ENCODE assay signal across 18 cellular contexts in genomic region chr16:4981473-4981872, GRCh38. TPM values are rescaled to one million over a fixed set of nuclear protein-coding genes. Genes with fewer than 3 reads are reported as not detected.
DNase-seq lines count a peak whose midpoint lies in the region; ATAC-seq, FAIRE-seq and TF ChIP-seq lines count a peak whose summit lies in the region.
"Had no signal": no experiment of that assay in that cellular context is flagged by ENCODE, and none has a peak within 500 bp of the region (broad histone marks: within the 10 kb centered on the region; RNA-seq: fewer than 3 reads in every experiment).

No MANE protein-coding gene starts in this region.

- H3K23ac ChIP-seq in neuronal stem cell (ENCODE audit: low read depth, low read length, poor library complexity) = peak overlapping the region; percentile 65
- H3K23ac ChIP-seq in mesenchymal stem cell (ENCODE audit: low read length in 2 of 2) = no peak overlapping the region

- peak overlapping the region; percentile 87 for H2BK120ac ChIP-seq in neuronal stem cell (ENCODE audit: low read depth, low read length)
- no peak overlapping the region for H2BK120ac ChIP-seq in mesenchymal stem cell (ENCODE audit: low read depth, low read length)

- H4K8ac ChIP-seq in neuronal stem cell (ENCODE audit: low read depth, low read length) = peak overlapping the region; percentile 43
- no peak overlapping the region for H4K8ac ChIP-seq in mesenchymal stem cell (ENCODE audit: low read length)

- H4K91ac ChIP-seq in neuronal stem cell (ENCODE audit: low read depth, low read length, poor library complexity) = no peak overlapping the region
- H4K91ac ChIP-seq in mesenchymal stem cell (ENCODE audit: low read length) = no peak overlapping the region

- DNase-seq in A549 (ENCODE audit: low read depth in 1 of 2, low spot score in 1 of 2) (no peak), Panc1 (ENCODE audit: low read depth, low spot score) (no peak), globus pallidus (ENCODE audit: low spot score) (peak; percentile 70), neuronal stem cell (ENCODE audit: low spot score) (no peak), GM13977 (ENCODE audit: low spot score) (no peak), HPDE6-E6E7 (ENCODE audit: extremely low spot score) (no peak), mesenchymal stem cell (no peak)
- no peak for DNase-seq in activated CD4-positive, alpha-beta T cell treated with anti-CD3 and anti-CD28 coated beads for 1 hour
- DNase-seq: AML-193; CD4-positive, CD25-positive, alpha-beta regulatory T cell; HCEC 1CT; NCI-H1417 treated with DMSO at 0.1 percent for 48 hours; NCI-H1930; NCI-H526 treated with DMSO at 0.1 percent for 48 hours; OCI-M1; RPMI8226 had no signal

- intact Hi-C loops in Panc1 (cut with micrococcal nuclease; ENCODE audit: unreplicated experiment) = no loop called here

- no peak for TF ChIP-seq EP300 in A549 (IDR thresholded peaks at IDR 0.05)

- no peak for TF ChIP-seq POLR2A in A549 (IDR thresholded peaks at IDR 0.05; ENCODE audit: low read length)

- H3K18ac ChIP-seq in neuronal stem cell (ENCODE audit: low read length) (peak overlapping the region; percentile 48), mesenchymal stem cell (ENCODE audit: low read depth in 1 of 2, low read length in 2 of 2) (no peak overlapping the region)

- POLR2A ChIA-PET in A549 (lab: Yijun Ruan, JAX) = no interaction called here
- POLR2A ChIA-PET in Panc1 (lab: Charles Lee) = no interaction called here

- CTCF ChIA-PET in A549 (lab: Yijun Ruan, JAX) (interaction anchor here (0.7 kb wide), 1 partner anchor 8 kb away, joined by 3 read pairs; no protein-coding TSS in a partner anchor), Panc1 (lab: Charles Lee) (no interaction called here)

- H3K79me1 ChIP-seq in neuronal stem cell (ENCODE audit: low read depth, low read length) (no peaks in the 10 kb centered on the region), mesenchymal stem cell (replicated peaks; ENCODE audit: low read length, poor library complexity, severe bottlenecking) (no peaks in the 10 kb centered on the region)

- no peak overlapping the region for H2BK5ac ChIP-seq in neuronal stem cell (ENCODE audit: low read length)
- H2BK5ac ChIP-seq in mesenchymal stem cell (ENCODE audit: low read depth, low read length, poor library complexity, severe bottlenecking) = no peak overlapping the region

- no peak for FAIRE-seq in A549 (lab: Jason Lieb, UNC)
- FAIRE-seq: HTR-8/SVneo had no signal

- ATAC-seq in A549 (peak; percentile 16 to 25; a peak in 2 of 6 replicates), Panc1 (peak; percentile 6; the same call in 1 of the 2 replicates)

- no peak overlapping the region for H3K27ac ChIP-seq in A549
- H3K27ac ChIP-seq in Panc1 (ENCODE audit: low read length) = no peak overlapping the region
- H3K27ac ChIP-seq in neuronal stem cell (replicated peaks; ENCODE audit: low read length) = no peak overlapping the region
- no peak overlapping the region for H3K27ac ChIP-seq in mesenchymal stem cell (ENCODE audit: low read length, poor library complexity, severe bottlenecking)
- H3K27ac ChIP-seq: SJCRH30 had no signal

- peak overlapping the region; percentile 73 for H2AFZ ChIP-seq in neuronal stem cell (ENCODE audit: low read length)
- H2AFZ ChIP-seq in mesenchymal stem cell (ENCODE audit: low read depth, low read length) = no peak overlapping the region

- H3K27me3 ChIP-seq in Panc1 (ENCODE audit: control insufficient read depth, insufficient read depth, low read length) = peaks cover 5% of the 10 kb centered on the region; the same call in 1 of the 2 replicates
- H3K27me3 ChIP-seq in neuronal stem cell (ENCODE audit: control insufficient read depth in 3 of 3, insufficient read depth in 3 of 3, low read depth in 1 of 3, low read length in 3 of 3) = peaks cover 0 to 31% (median 3%) of the 10 kb centered on the region in 3 experiments
- peaks cover 34 to 43% of the 10 kb centered on the region in 2 experiments for H3K27me3 ChIP-seq in mesenchymal stem cell (ENCODE audit: control insufficient read depth in 1 of 2, insufficient read depth in 1 of 2, low read length in 2 of 2)
- H3K27me3 ChIP-seq: SJCRH30 had no signal

- 63% methylated on average over 7 of the region's 7 CpGs for WGBS in A549 (ENCODE audit: missing lambda C conversion rate)
- no CpG with 5 or more reads among the region's 7 CpGs for WGBS in neuronal stem cell (ENCODE audit: extremely low coverage in 2 of 2, insufficient read length in 2 of 2, insufficient replicate concordance in 1 of 2), 2 donors
- WGBS in mesenchymal stem cell = 86% methylated on average over 7 of the region's 7 CpGs

- H3K4me2 ChIP-seq in A549 (no peak overlapping the region), neuronal stem cell (ENCODE audit: insufficient read depth, low read length, poor library complexity, severe bottlenecking) (no peak overlapping the region), mesenchymal stem cell (ENCODE audit: low read length, poor library complexity, severe bottlenecking) (no peak overlapping the region)

- H3K36me3 ChIP-seq in Panc1 (ENCODE audit: control insufficient read depth, insufficient read depth, low read length) (no peaks in the 10 kb centered on the region), neuronal stem cell (replicated peaks in 1 of 2; ENCODE audit: control insufficient read depth in 2 of 2, insufficient read depth in 2 of 2, low read length in 2 of 2) (no peaks in the 10 kb centered on the region), mesenchymal stem cell (ENCODE audit: control insufficient read depth in 1 of 2, insufficient read depth in 2 of 2, low read depth in 1 of 2, low read length in 2 of 2) (no peaks in the 10 kb centered on the region)
- H3K36me3 ChIP-seq: SJCRH30 had no signal

- H3K4me1 ChIP-seq in A549 = no peaks in the 10 kb centered on the region
- no peaks in the 10 kb centered on the region; the same call in 1 of the 2 replicates for H3K4me1 ChIP-seq in Panc1 (ENCODE audit: control insufficient read depth, insufficient read depth, low read length)
- no peaks in the 10 kb centered on the region for H3K4me1 ChIP-seq in neuronal stem cell (ENCODE audit: control insufficient read depth in 2 of 2, insufficient read depth in 1 of 2, low read depth in 1 of 2, low read length in 2 of 2)
- no peaks in the 10 kb centered on the region for H3K4me1 ChIP-seq in mesenchymal stem cell (ENCODE audit: control insufficient read depth, insufficient read depth, low read depth, low read length)
- H3K4me1 ChIP-seq: SJCRH30 had no signal

- no peak overlapping the region for H3K9ac ChIP-seq in neuronal stem cell (ENCODE audit: low read depth, low read length, poor library complexity)
- H3K9ac ChIP-seq in mesenchymal stem cell (ENCODE audit: low read length) = no peak overlapping the region

- BruUV-seq in Panc1 (replicated peaks; lab: Mats Ljungman, UMichigan) = no TSS peak

- no peak for TF ChIP-seq RAD21 in A549 (conservative IDR thresholded peaks at IDR 0.05 in 1 of 2, IDR thresholded peaks at IDR 0.05 in 1 of 2)

- no peak for TF ChIP-seq CTCF in A549 (IDR thresholded peaks at IDR 0.05)
- TF ChIP-seq CTCF in Panc1 (IDR thresholded peaks at IDR 0.05) = no peak
- TF ChIP-seq CTCF in GM13977 (IDR thresholded peaks at IDR 0.05; ENCODE audit: extremely low read depth, insufficient read depth, missing control alignments) = no peak

- H3K4ac ChIP-seq in neuronal stem cell (ENCODE audit: low read length) = no peak overlapping the region
- H3K4ac ChIP-seq in mesenchymal stem cell (ENCODE audit: low read depth in 1 of 2, low read length in 2 of 2) = no peak overlapping the region

- peak overlapping the region; percentile 38 for H3K14ac ChIP-seq in neuronal stem cell (ENCODE audit: low read length)
- H3K14ac ChIP-seq in mesenchymal stem cell (ENCODE audit: low read length in 2 of 2) = no peak overlapping the region

- H2BK12ac ChIP-seq in neuronal stem cell (ENCODE audit: low read length) (peak overlapping the region; percentile 58), mesenchymal stem cell (ENCODE audit: low read length in 2 of 2) (peak overlapping the region in 1 of 2 experiments; percentile 25)

- H3K9me3 ChIP-seq in A549 (no peaks in the 10 kb centered on the region; the same call in 2 of the 3 replicates), Panc1 (ENCODE audit: control insufficient read depth, insufficient read depth, low read depth, low read length) (no peaks in the 10 kb centered on the region), neuronal stem cell (replicated peaks in 1 of 2; ENCODE audit: control insufficient read depth in 2 of 2, insufficient read depth in 1 of 2, low read depth in 1 of 2, low read length in 2 of 2) (peaks cover 0 to 2% of the 10 kb centered on the region in 2 donors), mesenchymal stem cell (ENCODE audit: control insufficient read depth, low read length) (no peaks in the 10 kb centered on the region)
- H3K9me3 ChIP-seq: SJCRH30 had no signal

- in situ Hi-C loops in Panc1 (cut with HindIII; ENCODE audit: low pct_unique_long_range_greater_than_20kb, low sequenced_read_pairs) = no loop called here
- in situ Hi-C loops in GM13977 (cut with MboI; ENCODE audit: low pct_unique_long_range_greater_than_20kb, low sequenced_read_pairs, unreplicated experiment) = no loop called here

- peak overlapping the region; percentile 49 for H2BK15ac ChIP-seq in neuronal stem cell (ENCODE audit: low read length)
- H2BK15ac ChIP-seq in mesenchymal stem cell (ENCODE audit: low read depth, poor library complexity, severe bottlenecking) = no peak overlapping the region

- H3K4me3 ChIP-seq in A549 (no peak overlapping the region), Panc1 (ENCODE audit: low read depth in 2 of 2, low read length in 2 of 2) (no peak overlapping the region), neuronal stem cell (ENCODE audit: low read length in 2 of 2) (no peak overlapping the region), mesenchymal stem cell (ENCODE audit: insufficient read depth in 1 of 2, low read depth in 1 of 2, low read length in 2 of 2) (no peak overlapping the region)
- H3K4me3 ChIP-seq: SJCRH30 had no signal

- peak overlapping the region; percentile 92 for H2AK5ac ChIP-seq in neuronal stem cell (ENCODE audit: low read depth, low read length)
- no peak overlapping the region for H2AK5ac ChIP-seq in mesenchymal stem cell (ENCODE audit: low read length, severe bottlenecking)

RNA-seq across cellular contexts. Expression of gene SEC14L5, which starts 23.3 kb away (rescaled TPM):
- 0.05 and 0.07 TPM in 2 replicates for polyA plus RNA-seq in A549 (2011; rRNA removed)
- polyA plus RNA-seq in A549 (2012; cell fraction: cytosol; rRNA removed) = 0.01 TPM in 2 replicates
- 0.01 TPM in 2 replicates for polyA plus RNA-seq in A549 (2012; cell fraction: nucleus; rRNA removed)
- 0.03 TPM in 3 replicates for polyA plus RNA-seq in A549 (2017; fragmentation: RNase III; extraction: RNeasy Plus Mini Kit Qiagen cat#74134 plus additional on column Dnase treatment)
- 0.49 TPM in 1 of 2 replicates, not detected in the other for polyA minus RNA-seq in A549 (2011; rRNA and poly(A)+ RNA removed)
- total RNA-seq in Panc1 (2021; ENCODE audit: unreplicated experiment) = 0.26 TPM
- polyA plus RNA-seq in Panc1 (2012; ENCODE audit: insufficient read length) = 0.33 TPM
- 0.11 TPM for polyA plus RNA-seq in neuronal stem cell (2013, experiment 1 of 2)
- 0.08 TPM for polyA plus RNA-seq in neuronal stem cell (2013, experiment 2 of 2)
- polyA plus RNA-seq in mesenchymal stem cell (2013, experiment 1 of 2) = 0.01 TPM
- not detected for polyA plus RNA-seq in mesenchymal stem cell (2013, experiment 2 of 2)
- total RNA-seq: SJCRH30 had no signal
- polyA plus RNA-seq: CD4-positive, CD25-positive, alpha-beta regulatory T cell had no signal

RNA-seq across cellular contexts. Expression of gene PPL, which starts 44.5 kb away (rescaled TPM):
- 2.6 and 2.7 TPM in 2 replicates for polyA plus RNA-seq in A549 (2011; rRNA removed)
- polyA plus RNA-seq in A549 (2012; cell fraction: cytosol; rRNA removed) = 1.2 and 1.5 TPM in 2 replicates
- polyA plus RNA-seq in A549 (2012; cell fraction: nucleus; rRNA removed) = 5.2 and 6.0 TPM in 2 replicates
- polyA plus RNA-seq in A549 (2017; fragmentation: RNase III; extraction: RNeasy Plus Mini Kit Qiagen cat#74134 plus additional on column Dnase treatment) = 1.8 to 2.9 TPM (median 2.0 TPM) in 3 replicates
- 3.4 and 4.0 TPM in 2 replicates for polyA minus RNA-seq in A549 (2011; rRNA and poly(A)+ RNA removed)
- total RNA-seq in Panc1 (2021; ENCODE audit: unreplicated experiment) = 89.4 TPM
- 97.1 TPM for polyA plus RNA-seq in Panc1 (2012; ENCODE audit: insufficient read length)
- 0.82 TPM for polyA plus RNA-seq in neuronal stem cell (2013, experiment 1 of 2)
- 0.98 TPM for polyA plus RNA-seq in neuronal stem cell (2013, experiment 2 of 2)
- 0.46 TPM for polyA plus RNA-seq in mesenchymal stem cell (2013, experiment 1 of 2)
- 0.47 TPM for polyA plus RNA-seq in mesenchymal stem cell (2013, experiment 2 of 2)
- total RNA-seq: CD4-positive, CD25-positive, alpha-beta regulatory T cell had no signal

RNA-seq across cellular contexts. Expression of gene NAGPA, which starts 52.3 kb away (rescaled TPM):
- polyA plus RNA-seq in A549 (2011; rRNA removed) (6.5 and 6.7 TPM in 2 replicates), A549 (2017; fragmentation: RNase III; extraction: RNeasy Plus Mini Kit Qiagen cat#74134 plus additional on column Dnase treatment) (12.6 to 17.3 TPM (median 16.5 TPM) in 3 replicates)
- 14.6 and 17.8 TPM in 2 replicates for polyA plus RNA-seq in A549 (2012; cell fraction: cytosol; rRNA removed)
- 44.4 and 60.0 TPM in 2 replicates for polyA plus RNA-seq in A549 (2012; cell fraction: nucleus; rRNA removed)
- polyA minus RNA-seq in A549 (2011; rRNA and poly(A)+ RNA removed) = 6.8 and 8.2 TPM in 2 replicates
- total RNA-seq in Panc1 (2021; ENCODE audit: unreplicated experiment) = 19.2 TPM
- polyA plus RNA-seq in Panc1 (2012; ENCODE audit: insufficient read length) = 25.0 TPM
- polyA plus RNA-seq in neuronal stem cell (2013, experiment 1 of 2) = 3.1 TPM
- polyA plus RNA-seq in neuronal stem cell (2013, experiment 2 of 2) = 2.7 TPM
- polyA plus RNA-seq in mesenchymal stem cell (2013, experiment 1 of 2) = 12.3 TPM
- 13.2 TPM for polyA plus RNA-seq in mesenchymal stem cell (2013, experiment 2 of 2)
